In genomic region chr15:44663410-44664272, GRCh38 we compare ENCODE assay signal across 7 cellular contexts. TPM values are rescaled to one million over a fixed set of nuclear protein-coding genes. Genes with fewer than 3 reads are reported as not detected.
DNase-seq lines count a peak whose midpoint lies in the region; ATAC-seq and TF ChIP-seq lines count a peak whose summit lies in the region.

A gene with protein sequence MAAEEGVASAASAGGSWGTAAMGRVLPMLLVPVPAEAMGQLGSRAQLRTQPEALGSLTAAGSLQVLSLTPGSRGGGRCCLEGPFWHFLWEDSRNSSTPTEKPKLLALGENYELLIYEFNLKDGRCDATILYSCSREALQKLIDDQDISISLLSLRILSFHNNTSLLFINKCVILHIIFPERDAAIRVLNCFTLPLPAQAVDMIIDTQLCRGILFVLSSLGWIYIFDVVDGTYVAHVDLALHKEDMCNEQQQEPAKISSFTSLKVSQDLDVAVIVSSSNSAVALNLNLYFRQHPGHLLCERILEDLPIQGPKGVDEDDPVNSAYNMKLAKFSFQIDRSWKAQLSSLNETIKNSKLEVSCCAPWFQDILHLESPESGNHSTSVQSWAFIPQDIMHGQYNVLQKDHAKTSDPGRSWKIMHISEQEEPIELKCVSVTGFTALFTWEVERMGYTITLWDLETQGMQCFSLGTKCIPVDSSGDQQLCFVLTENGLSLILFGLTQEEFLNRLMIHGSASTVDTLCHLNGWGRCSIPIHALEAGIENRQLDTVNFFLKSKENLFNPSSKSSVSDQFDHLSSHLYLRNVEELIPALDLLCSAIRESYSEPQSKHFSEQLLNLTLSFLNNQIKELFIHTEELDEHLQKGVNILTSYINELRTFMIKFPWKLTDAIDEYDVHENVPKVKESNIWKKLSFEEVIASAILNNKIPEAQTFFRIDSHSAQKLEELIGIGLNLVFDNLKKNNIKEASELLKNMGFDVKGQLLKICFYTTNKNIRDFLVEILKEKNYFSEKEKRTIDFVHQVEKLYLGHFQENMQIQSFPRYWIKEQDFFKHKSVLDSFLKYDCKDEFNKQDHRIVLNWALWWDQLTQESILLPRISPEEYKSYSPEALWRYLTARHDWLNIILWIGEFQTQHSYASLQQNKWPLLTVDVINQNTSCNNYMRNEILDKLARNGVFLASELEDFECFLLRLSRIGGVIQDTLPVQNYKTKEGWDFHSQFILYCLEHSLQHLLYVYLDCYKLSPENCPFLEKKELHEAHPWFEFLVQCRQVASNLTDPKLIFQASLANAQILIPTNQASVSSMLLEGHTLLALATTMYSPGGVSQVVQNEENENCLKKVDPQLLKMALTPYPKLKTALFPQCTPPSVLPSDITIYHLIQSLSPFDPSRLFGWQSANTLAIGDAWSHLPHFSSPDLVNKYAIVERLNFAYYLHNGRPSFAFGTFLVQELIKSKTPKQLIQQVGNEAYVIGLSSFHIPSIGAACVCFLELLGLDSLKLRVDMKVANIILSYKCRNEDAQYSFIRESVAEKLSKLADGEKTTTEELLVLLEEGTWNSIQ (N-terminal part only) (minus strand): TSS chr15:44663662. CDS start chr15:44663647, 15 bp downstream.

- TF ChIP-seq CTCF in astrocyte of the cerebellum (IDR thresholded peaks at IDR 0.05; ENCODE audit: low read depth, low read length, missing control alignments), result peak; percentile 85

- peak; percentile 95 to 97 for DNase-seq in NCI-H1930 (lab: John Stamatoyannopoulos, UW)
- peak; percentile 88 for DNase-seq in T-helper 22 cell (ENCODE audit: low read depth)
- peak; percentile 93 for DNase-seq in astrocyte of the cerebellum (ENCODE audit: low read depth)
- peak; percentile 92 for DNase-seq in hepatic stellate cell (ENCODE audit: low spot score)
- DNase-seq in renal cortical epithelial cell (ENCODE audit: low read depth), result peak; percentile 95

- in situ Hi-C loops in astrocyte of the cerebellum (cut with HindIII; ENCODE audit: low sequenced_read_pairs), result no loop called here

- peak; percentile 55 for ATAC-seq in GM18499 (IDR thresholded peaks at IDR 0.05; ENCODE audit: insufficient read depth, unreplicated experiment)
- peak; percentile 81 for ATAC-seq in HG02970 (IDR thresholded peaks at IDR 0.05; ENCODE audit: low FRiP score, unreplicated experiment)

- H3K4me3 ChIP-seq in astrocyte of the cerebellum (ENCODE audit: low read depth, low read length), result peak within 1 kb of the TSS; percentile 98

RNA-seq across cellular contexts. Expression of the gene that starts here (rescaled TPM):
- total RNA-seq in renal cortical epithelial cell, result 68.8 and 146 TPM in 2 replicates

Comparison
In these comparisons a context has a peak if more than half of its experiments do, and no peak if none do; other contexts are left out.
1. Peak in every context shown above with its lines: DNase-seq, ATAC-seq and H3K4me3 ChIP-seq.